1 cellular context compared by ENCODE assay signal in the genomic region with DNA sequence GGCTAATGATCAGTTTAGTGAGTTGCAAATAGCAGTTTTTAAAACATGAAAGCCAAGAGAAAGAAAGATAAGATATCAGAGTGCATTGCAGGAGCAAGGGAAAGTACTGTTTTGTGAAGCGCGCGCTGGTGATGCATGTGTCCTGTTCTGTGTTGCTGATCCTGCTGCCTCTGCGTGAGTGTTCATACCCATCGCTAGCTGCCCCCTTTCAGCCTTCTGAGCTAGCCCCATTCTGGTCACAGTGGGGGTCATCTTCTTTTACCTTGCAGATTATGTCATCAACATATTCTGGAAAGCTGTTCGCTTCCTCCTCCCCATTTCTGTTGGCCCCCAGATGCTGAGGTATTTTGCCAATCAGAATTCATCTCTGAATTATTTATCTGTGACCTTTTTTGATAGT.
TF ChIP-seq lines count a peak whose summit lies in the region.

No MANE protein-coding gene starts in this region.

TF ChIP-seq in GM23338, 12 proteins besides CTCF, POLR2A, EP300 and RAD21 (continued from another document):
- TF ChIP-seq, protein P1, sequence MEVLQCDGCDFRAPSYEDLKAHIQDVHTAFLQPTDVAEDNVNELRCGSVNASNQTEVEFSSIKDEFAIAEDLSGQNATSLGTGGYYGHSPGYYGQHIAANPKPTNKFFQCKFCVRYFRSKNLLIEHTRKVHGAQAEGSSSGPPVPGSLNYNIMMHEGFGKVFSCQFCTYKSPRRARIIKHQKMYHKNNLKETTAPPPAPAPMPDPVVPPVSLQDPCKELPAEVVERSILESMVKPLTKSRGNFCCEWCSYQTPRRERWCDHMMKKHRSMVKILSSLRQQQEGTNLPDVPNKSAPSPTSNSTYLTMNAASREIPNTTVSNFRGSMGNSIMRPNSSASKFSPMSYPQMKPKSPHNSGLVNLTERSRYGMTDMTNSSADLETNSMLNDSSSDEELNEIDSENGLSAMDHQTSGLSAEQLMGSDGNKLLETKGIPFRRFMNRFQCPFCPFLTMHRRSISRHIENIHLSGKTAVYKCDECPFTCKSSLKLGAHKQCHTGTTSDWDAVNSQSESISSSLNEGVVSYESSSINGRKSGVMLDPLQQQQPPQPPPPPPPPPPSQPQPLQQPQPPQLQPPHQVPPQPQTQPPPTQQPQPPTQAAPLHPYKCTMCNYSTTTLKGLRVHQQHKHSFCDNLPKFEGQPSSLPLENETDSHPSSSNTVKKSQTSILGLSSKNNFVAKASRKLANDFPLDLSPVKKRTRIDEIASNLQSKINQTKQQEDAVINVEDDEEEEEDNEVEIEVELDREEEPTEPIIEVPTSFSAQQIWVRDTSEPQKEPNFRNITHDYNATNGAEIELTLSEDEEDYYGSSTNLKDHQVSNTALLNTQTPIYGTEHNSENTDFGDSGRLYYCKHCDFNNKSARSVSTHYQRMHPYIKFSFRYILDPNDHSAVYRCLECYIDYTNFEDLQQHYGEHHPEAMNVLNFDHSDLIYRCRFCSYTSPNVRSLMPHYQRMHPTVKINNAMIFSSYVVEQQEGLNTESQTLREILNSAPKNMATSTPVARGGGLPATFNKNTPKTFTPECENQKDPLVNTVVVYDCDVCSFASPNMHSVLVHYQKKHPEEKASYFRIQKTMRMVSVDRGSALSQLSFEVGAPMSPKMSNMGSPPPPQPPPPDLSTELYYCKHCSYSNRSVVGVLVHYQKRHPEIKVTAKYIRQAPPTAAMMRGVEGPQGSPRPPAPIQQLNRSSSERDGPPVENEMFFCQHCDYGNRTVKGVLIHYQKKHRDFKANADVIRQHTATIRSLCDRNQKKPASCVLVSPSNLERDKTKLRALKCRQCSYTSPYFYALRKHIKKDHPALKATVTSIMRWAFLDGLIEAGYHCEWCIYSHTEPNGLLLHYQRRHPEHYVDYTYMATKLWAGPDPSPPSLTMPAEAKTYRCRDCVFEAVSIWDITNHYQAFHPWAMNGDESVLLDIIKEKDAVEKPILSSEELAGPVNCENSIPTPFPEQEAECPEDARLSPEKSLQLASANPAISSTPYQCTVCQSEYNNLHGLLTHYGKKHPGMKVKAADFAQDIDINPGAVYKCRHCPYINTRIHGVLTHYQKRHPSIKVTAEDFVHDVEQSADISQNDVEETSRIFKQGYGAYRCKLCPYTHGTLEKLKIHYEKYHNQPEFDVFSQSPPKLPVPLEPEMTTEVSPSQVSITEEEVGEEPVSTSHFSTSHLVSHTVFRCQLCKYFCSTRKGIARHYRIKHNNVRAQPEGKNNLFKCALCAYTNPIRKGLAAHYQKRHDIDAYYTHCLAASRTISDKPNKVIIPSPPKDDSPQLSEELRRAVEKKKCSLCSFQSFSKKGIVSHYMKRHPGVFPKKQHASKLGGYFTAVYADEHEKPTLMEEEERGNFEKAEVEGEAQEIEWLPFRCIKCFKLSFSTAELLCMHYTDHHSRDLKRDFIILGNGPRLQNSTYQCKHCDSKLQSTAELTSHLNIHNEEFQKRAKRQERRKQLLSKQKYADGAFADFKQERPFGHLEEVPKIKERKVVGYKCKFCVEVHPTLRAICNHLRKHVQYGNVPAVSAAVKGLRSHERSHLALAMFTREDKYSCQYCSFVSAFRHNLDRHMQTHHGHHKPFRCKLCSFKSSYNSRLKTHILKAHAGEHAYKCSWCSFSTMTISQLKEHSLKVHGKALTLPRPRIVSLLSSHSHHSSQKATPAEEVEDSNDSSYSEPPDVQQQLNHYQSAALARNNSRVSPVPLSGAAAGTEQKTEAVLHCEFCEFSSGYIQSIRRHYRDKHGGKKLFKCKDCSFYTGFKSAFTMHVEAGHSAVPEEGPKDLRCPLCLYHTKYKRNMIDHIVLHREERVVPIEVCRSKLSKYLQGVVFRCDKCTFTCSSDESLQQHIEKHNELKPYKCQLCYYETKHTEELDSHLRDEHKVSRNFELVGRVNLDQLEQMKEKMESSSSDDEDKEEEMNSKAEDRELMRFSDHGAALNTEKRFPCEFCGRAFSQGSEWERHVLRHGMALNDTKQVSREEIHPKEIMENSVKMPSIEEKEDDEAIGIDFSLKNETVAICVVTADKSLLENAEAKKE (CRISPR knock-in tag; IDR thresholded peaks at IDR 0.05) = no peak
- TF ChIP-seq, protein P2, sequence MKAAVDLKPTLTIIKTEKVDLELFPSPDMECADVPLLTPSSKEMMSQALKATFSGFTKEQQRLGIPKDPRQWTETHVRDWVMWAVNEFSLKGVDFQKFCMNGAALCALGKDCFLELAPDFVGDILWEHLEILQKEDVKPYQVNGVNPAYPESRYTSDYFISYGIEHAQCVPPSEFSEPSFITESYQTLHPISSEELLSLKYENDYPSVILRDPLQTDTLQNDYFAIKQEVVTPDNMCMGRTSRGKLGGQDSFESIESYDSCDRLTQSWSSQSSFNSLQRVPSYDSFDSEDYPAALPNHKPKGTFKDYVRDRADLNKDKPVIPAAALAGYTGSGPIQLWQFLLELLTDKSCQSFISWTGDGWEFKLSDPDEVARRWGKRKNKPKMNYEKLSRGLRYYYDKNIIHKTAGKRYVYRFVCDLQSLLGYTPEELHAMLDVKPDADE (IDR thresholded peaks at IDR 0.05) = no peak
- TF ChIP-seq POLR2AphosphoS5 (IDR thresholded peaks at IDR 0.05; ENCODE audit: low read depth) (no peak), STAT1 (IDR thresholded peaks at IDR 0.05; ENCODE audit: unreplicated experiment) (no peak), ZNF331 (CRISPR knock-in tag; IDR thresholded peaks at IDR 0.05; ENCODE audit: low read depth) (no peak), ZNF114 (CRISPR knock-in tag; IDR thresholded peaks at IDR 0.05) (no peak)
